Comparison of ENCODE assay signal across 11 cellular contexts in genomic region chr1:59595774-59596173, GRCh38.
DNase-seq lines count a peak whose midpoint lies in the region; TF ChIP-seq lines count a peak whose summit lies in the region.
"Had no signal": no experiment of that assay in that cellular context is flagged by ENCODE, and none has a peak within 500 bp of the region (broad histone marks: within the 10 kb centered on the region; RNA-seq: fewer than 3 reads in every experiment).

No MANE protein-coding gene starts in this region.

- H3K36me3 ChIP-seq in ascending aorta (no peaks in the 10 kb centered on the region), hepatocyte (replicated peaks; ENCODE audit: insufficient read depth, low read depth) (no peaks in the 10 kb centered on the region), urinary bladder (ENCODE audit: insufficient read depth) (no peaks in the 10 kb centered on the region)

- H4K20me1 ChIP-seq in hepatocyte (ENCODE audit: insufficient read depth, poor library complexity, severe bottlenecking), result no peaks in the 10 kb centered on the region

- intact Hi-C loops in ascending aorta (cut with DNase I), result no loop called here

- H3K9me2 ChIP-seq in hepatocyte (replicated peaks; ENCODE audit: insufficient read depth), result no peaks in the 10 kb centered on the region

- H3K79me2 ChIP-seq in hepatocyte, result no peaks in the 10 kb centered on the region

- TF ChIP-seq CTCF in ascending aorta (IDR thresholded peaks at IDR 0.05) (no peak), hepatocyte (IDR thresholded peaks at IDR 0.05; ENCODE audit: poor library complexity) (peak; percentile 3)

- H3K4me2 ChIP-seq in hepatocyte, result no peak overlapping the region
- H3K4me2 ChIP-seq: A549 had no signal

- DNase-seq in NCI-H345 (lab: John Stamatoyannopoulos, UW), result peak; percentile 38
- DNase-seq in NCI-H345 treated with DMSO at 0.1 percent for 48 hours (lab: John Stamatoyannopoulos, UW; ENCODE audit: unreplicated experiment), result no peak
- no peak for DNase-seq in ascending aorta (ENCODE audit: low spot score in 2 of 2)
- no peak for DNase-seq in hepatocyte (ENCODE audit: low spot score)
- DNase-seq in activated CD4-positive, alpha-beta T cell treated with anti-CD3 and anti-CD28 coated beads, Interleukin-2, amount 50 U/mL, for 4 hours, result no peak
- DNase-seq in SW 1271 (lab: John Stamatoyannopoulos, UW), result no peak
- no peak for DNase-seq in UCSD-AML1 (lab: John Stamatoyannopoulos, UW; ENCODE audit: unreplicated experiment)
- DNase-seq: effector memory CD4-positive, alpha-beta T cell; Kasumi-1 had no signal

- H3K4me3 ChIP-seq in ascending aorta (no peak overlapping the region), hepatocyte (no peak overlapping the region), urinary bladder (ENCODE audit: low read depth, low read length) (no peak overlapping the region)
- H3K4me3 ChIP-seq: A549 had no signal

- H3K27ac ChIP-seq in ascending aorta, result peak overlapping the region; percentile 46 to 59
- peak overlapping the region; percentile 61 for H3K27ac ChIP-seq in hepatocyte
- peak overlapping the region; percentile 29 for H3K27ac ChIP-seq in urinary bladder (ENCODE audit: low read depth)

- H3K9me3 ChIP-seq in ascending aorta (no peaks in the 10 kb centered on the region), hepatocyte (ENCODE audit: low read depth) (no peaks in the 10 kb centered on the region)
- H3K9me3 ChIP-seq: A549 had no signal

- no peak overlapping the region for H2AFZ ChIP-seq in hepatocyte

- no peaks in the 10 kb centered on the region for H3K27me3 ChIP-seq in ascending aorta
- no peaks in the 10 kb centered on the region for H3K27me3 ChIP-seq in hepatocyte

- WGBS in hepatocyte (ENCODE audit: low lambda C conversion rate, missing lambda C conversion rate), result 19% methylated on average over 3 of the region's 3 CpGs
- WGBS in urinary bladder, result 11% methylated on average over 3 of the region's 3 CpGs

- H3K4me1 ChIP-seq in ascending aorta (peaks cover 0 to 1% of the 10 kb centered on the region in 2 donors), hepatocyte (ENCODE audit: insufficient read depth) (peaks cover 41% of the 10 kb centered on the region), urinary bladder (ENCODE audit: insufficient read depth) (no peaks in the 10 kb centered on the region)
- H3K4me1 ChIP-seq: A549 had no signal
